2 cellular contexts compared by ENCODE assay signal in genomic region chr12:118050972-118051910, GRCh38.
A peak's percentile ranks its signal among the peaks of the same experiment; 100 is the strongest.
TF ChIP-seq lines count a peak whose summit lies in the region.

No MANE protein-coding gene starts in this region.

TF ChIP-seq in A549, 52 proteins besides CTCF, POLR2A, EP300 and RAD21:
- TF ChIP-seq HOXB5 (CRISPR knock-in tag; IDR thresholded peaks at IDR 0.05) (no peak), CHD4 (IDR thresholded peaks at IDR 0.05; ENCODE audit: borderline replicate concordance) (0 out of 2 replicates have a peak, but pooled peaks have one; percentile 49), NPAS2 (CRISPR knock-in tag; IDR thresholded peaks at IDR 0.05; ENCODE audit: borderline replicate concordance) (no peak)

TF ChIP-seq in K562, 482 proteins besides CTCF, POLR2A, EP300 and RAD21:
- TF ChIP-seq YBX1 (IDR thresholded peaks at IDR 0.05) (no peak), TRIM24 (IDR thresholded peaks at IDR 0.05) (peak in 1 of 2 experiments; percentile 17; a peak in 1 of 4 replicates), ATF3 (IDR thresholded peaks at IDR 0.05) (peak; percentile 55), ATF3 (CRISPR knock-in tag; conservative IDR thresholded peaks at IDR 0.05) (no peak), CEBPG (CRISPR knock-in tag; IDR thresholded peaks at IDR 0.05) (no peak), CEBPG (tag; conservative IDR thresholded peaks at IDR 0.05 in 1 of 2, IDR thresholded peaks at IDR 0.05 in 1 of 2) (peak; percentile 63 to 73)
